ENCODE assay signal across 8 cellular contexts in the genomic region with DNA sequence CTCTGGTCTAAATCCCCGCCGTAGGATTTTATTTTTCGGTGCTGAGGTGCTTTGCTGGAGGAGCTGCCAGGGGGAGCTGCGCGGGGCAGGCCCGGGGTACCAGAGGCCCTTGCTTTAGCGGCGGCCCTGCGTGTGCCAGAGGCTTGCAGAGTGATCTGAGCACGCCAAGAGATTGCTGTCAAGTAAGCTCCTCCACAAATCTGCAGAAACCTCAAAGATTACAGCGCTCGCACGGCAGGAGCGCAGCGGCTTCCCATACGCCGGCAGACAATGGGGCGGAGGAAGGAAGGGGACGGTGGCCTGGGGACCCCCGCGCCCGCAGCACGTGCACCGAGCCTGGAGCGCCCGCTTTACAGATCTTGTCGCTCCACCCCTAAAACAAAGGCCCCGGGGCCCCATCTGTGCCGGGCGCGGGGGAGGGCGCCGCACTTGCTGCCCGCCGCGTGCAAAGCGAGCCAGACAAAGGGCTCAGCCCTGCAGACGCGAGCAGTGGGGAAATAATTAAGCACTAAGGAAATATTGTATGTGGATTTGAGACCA. TPM values are rescaled to one million over a fixed set of nuclear protein-coding genes. Genes with fewer than 3 reads are reported as not detected.
DNase-seq lines count a peak whose midpoint lies in the region; ATAC-seq and TF ChIP-seq lines count a peak whose summit lies in the region.

No MANE protein-coding gene starts in this region.

- H3K79me2 ChIP-seq in DOHH2 (ENCODE audit: control insufficient read depth, low read length), result no peaks in the 10 kb centered on the region

- no peaks in the 10 kb centered on the region for H3K9me3 Mint-ChIP-seq in mesothelial cell of epicardium

- H3K27me3 Mint-ChIP-seq in mesothelial cell of epicardium (ENCODE audit: low read depth), result peaks cover 13% of the 10 kb centered on the region

- TF ChIP-seq CTCF in DOHH2 (IDR thresholded peaks at IDR 0.05; ENCODE audit: low read depth, low read length, poor library complexity, severe bottlenecking) (no peak), mesothelial cell of epicardium (IDR thresholded peaks at IDR 0.05; ENCODE audit: unreplicated experiment) (no peak), lower leg skin (IDR thresholded peaks at IDR 0.05) (no peak)

- H3F3A ChIP-seq in DOHH2 (ENCODE audit: control insufficient read depth, insufficient read depth), result no peaks in the 10 kb centered on the region

- no peaks in the 10 kb centered on the region for H4K20me1 ChIP-seq in DOHH2 (ENCODE audit: control insufficient read depth, insufficient read depth, low read depth, low read length)

- 1 to 2% methylated on average over 17 to 33 of the region's 39 CpGs for WGBS in lower leg skin, 2 donors

- peaks cover 11% of the 10 kb centered on the region for H3K4me1 Mint-ChIP-seq in mesothelial cell of epicardium

- no peaks in the 10 kb centered on the region for H3K36me3 Mint-ChIP-seq in mesothelial cell of epicardium

- no peak overlapping the region for H3K27ac Mint-ChIP-seq in mesothelial cell of epicardium

- intact Hi-C loops in lower leg skin (cut with DNase I; ENCODE audit: low total_unique reads), result no loop called here

- DNase-seq in NCI-H526 treated with DMSO at 0.1 percent for 48 hours (lab: John Stamatoyannopoulos, UW), result peak; percentile 34
- peak; percentile 41 for DNase-seq in cerebellar cortex (ENCODE audit: low spot score)
- peak in 1 of 2 experiments; percentile 52 for DNase-seq in mesothelial cell of epicardium (ENCODE audit: low spot score in 2 of 2, unreplicated experiment in 2 of 2)
- DNase-seq in lower leg skin (ENCODE audit: low spot score in 2 of 2), result no peak

- peak overlapping the region; percentile 65 for H3K4me3 Mint-ChIP-seq in mesothelial cell of epicardium

- H3K27ac ChIP-seq in DOHH2 (ENCODE audit: low read depth, low read length), result no peak overlapping the region

- H3K27me3 ChIP-seq in DOHH2 (ENCODE audit: control insufficient read depth, low read length), result peaks cover 30% of the 10 kb centered on the region

- no peak overlapping the region for H3K4me3 ChIP-seq in DOHH2 (ENCODE audit: low read length)
- H3K4me3 ChIP-seq in lower leg skin (ENCODE audit: low read depth, poor library complexity, severe bottlenecking), result no peak overlapping the region

- no peak for ATAC-seq in GM21447 (IDR thresholded peaks at IDR 0.05; ENCODE audit: unreplicated experiment)
- no peak for ATAC-seq in GM18502 (IDR thresholded peaks at IDR 0.05; ENCODE audit: poor library complexity, unreplicated experiment)
- ATAC-seq in HG03565 (IDR thresholded peaks at IDR 0.05; ENCODE audit: unreplicated experiment), result no peak

- H3K36me3 ChIP-seq in DOHH2 (ENCODE audit: control insufficient read depth, low read length), result no peaks in the 10 kb centered on the region

- H3K4me2 ChIP-seq in DOHH2 (ENCODE audit: low read length), result peak overlapping the region; percentile 31

- no peak for TF ChIP-seq POLR2A in lower leg skin (IDR thresholded peaks at IDR 0.05)

- H3K9me3 ChIP-seq in DOHH2 (ENCODE audit: control insufficient read depth, insufficient read depth, low read length), result no peaks in the 10 kb centered on the region

- no peaks in the 10 kb centered on the region for H3K4me1 ChIP-seq in DOHH2 (ENCODE audit: control insufficient read depth, low read length)

- H3K9me2 ChIP-seq in DOHH2 (replicated peaks; ENCODE audit: control insufficient read depth, low read length), result no peaks in the 10 kb centered on the region

RNA-seq across cellular contexts. Expression of a gene that starts 9.1 kb away (rescaled TPM):
- 26.9 to 29.8 TPM (median 27.1 TPM) in 3 replicates for total RNA-seq in mesothelial cell of epicardium
- total RNA-seq in lower leg skin, result 10 to 100 TPM; 20.6 to 32.3 (median 26.0) TPM

RNA-seq across cellular contexts. Expression of a gene that starts 58.9 kb away (rescaled TPM):
- total RNA-seq in mesothelial cell of epicardium, result 0.47 to 0.92 TPM (median 0.64 TPM) in 3 replicates
- total RNA-seq in lower leg skin, result 10 to 100 TPM; 13.1 to 18.1 (median 17.2) TPM

Comparison
In these comparisons a context has a peak if more than half of its experiments do, and no peak if none do; other contexts are left out.
1. DNase-seq: peak in NCI-H526 treated with DMSO at 0.1 percent for 48 hours (single experiment) and cerebellar cortex (single experiment); none in lower leg skin (0 of 2).